In genomic region chr16:25257504-25257955, GRCh38 we compare ENCODE assay signal across 1 cellular context.
TF ChIP-seq lines count a peak whose summit lies in the region.

TSS of gene ZKSCAN2 (minus strand) at chr16:25257845. CDS start at chr16:25257127, 718 bp downstream.

TF ChIP-seq in HepG2, 621 proteins besides CTCF, POLR2A, EP300 and RAD21 (continued from another document and continues in another):
- TF ChIP-seq ZNF318 (CRISPR knock-in tag; IDR thresholded peaks at IDR 0.05): no peak
- no peak for TF ChIP-seq ZNF207 (IDR thresholded peaks at IDR 0.05; ENCODE audit: borderline replicate concordance)
- peak; percentile 20; the same call in 1 of the 2 replicates for TF ChIP-seq FOXO1 (CRISPR knock-in tag; IDR thresholded peaks at IDR 0.05)
- no peak for TF ChIP-seq ZNF792 (CRISPR knock-in tag; IDR thresholded peaks at IDR 0.05)
- TF ChIP-seq ZNF30 (CRISPR knock-in tag; IDR thresholded peaks at IDR 0.05): no peak
- peak; percentile 80 for TF ChIP-seq NR2C2 (CRISPR knock-in tag; IDR thresholded peaks at IDR 0.05; ENCODE audit: borderline replicate concordance)
- no peak for TF ChIP-seq SMARCE1 (IDR thresholded peaks at IDR 0.05; ENCODE audit: borderline replicate concordance)
- TF ChIP-seq POGK (CRISPR knock-in tag; conservative IDR thresholded peaks at IDR 0.05): peak; percentile 90
- TF ChIP-seq ZNF674 (CRISPR knock-in tag; IDR thresholded peaks at IDR 0.05; ENCODE audit: low read depth): no peak; the same call in 1 of the 2 replicates
- peak; percentile 62; the same call in 1 of the 2 replicates for TF ChIP-seq ZBTB38 (CRISPR knock-in tag; IDR thresholded peaks at IDR 0.05)
- no peak; the same call in none of the 2 replicates for TF ChIP-seq KMT2A (CRISPR knock-in tag; IDR thresholded peaks at IDR 0.05)
- TF ChIP-seq REST (IDR thresholded peaks at IDR 0.05; ENCODE audit: borderline replicate concordance in 1 of 2, low read depth in 1 of 2, low read length in 2 of 2): no peak; a peak in 1 of 4 replicates
- no peak for TF ChIP-seq EEA1 (CRISPR knock-in tag; IDR thresholded peaks at IDR 0.05; ENCODE audit: borderline replicate concordance)
- 0 out of 2 replicates have a peak, but pooled peaks have one; percentile 26 for TF ChIP-seq SIX1 (CRISPR knock-in tag; IDR thresholded peaks at IDR 0.05; ENCODE audit: borderline replicate concordance)
- no peak for TF ChIP-seq ZNF446 (CRISPR knock-in tag; IDR thresholded peaks at IDR 0.05)
- no peak for TF ChIP-seq TMF1 (CRISPR knock-in tag; IDR thresholded peaks at IDR 0.05; ENCODE audit: low read depth)
- TF ChIP-seq TBX2 (CRISPR knock-in tag; IDR thresholded peaks at IDR 0.05; ENCODE audit: borderline replicate concordance): peak; percentile 53
- TF ChIP-seq ZUFSP (CRISPR knock-in tag; IDR thresholded peaks at IDR 0.05; ENCODE audit: borderline replicate concordance): no peak
- TF ChIP-seq NFAT5 (CRISPR knock-in tag; IDR thresholded peaks at IDR 0.05): peak; percentile 87
- no peak for TF ChIP-seq TCF7 (IDR thresholded peaks at IDR 0.05; ENCODE audit: low read depth)
- TF ChIP-seq ZNF101 (CRISPR knock-in tag; IDR thresholded peaks at IDR 0.05; ENCODE audit: borderline replicate concordance, low read depth): 0 out of 2 replicates have a peak, but pooled peaks have one; percentile 4
- TF ChIP-seq ZNF18 (CRISPR knock-in tag; IDR thresholded peaks at IDR 0.05; ENCODE audit: insufficient replicate concordance): peak; percentile 83
- no peak; the same call in 1 of the 2 replicates for TF ChIP-seq ZNF564 (CRISPR knock-in tag; IDR thresholded peaks at IDR 0.05)
- peak; percentile 15; the same call in 1 of the 2 replicates for TF ChIP-seq SIX4 (CRISPR knock-in tag; IDR thresholded peaks at IDR 0.05)
- TF ChIP-seq ZMAT3 (CRISPR knock-in tag; conservative IDR thresholded peaks at IDR 0.05): peak; percentile 52; the same call in 1 of the 2 replicates
- no peak for TF ChIP-seq CEBPZ (IDR thresholded peaks at IDR 0.05; ENCODE audit: low read length)
